ENCODE assay signal across 9 cellular contexts in genomic region chr4:82235346-82235745, GRCh38.
"Had no signal": no experiment of that assay in that cellular context is flagged by ENCODE, and none has a peak within 500 bp of the region (broad histone marks: within the 10 kb centered on the region; RNA-seq: fewer than 3 reads in every experiment).

No MANE protein-coding gene starts in this region.

- H3K4me3 ChIP-seq: GM23248, GM23338, HAP-1 had no signal

- H3K9me3 ChIP-seq: HAP-1 had no signal

- H3K4me1 ChIP-seq: HAP-1 had no signal

- ATAC-seq: GM23338, HCT116 had no signal

- H3K9ac ChIP-seq: GM23248 had no signal

- DNase-seq: GM23248, GOT3, H7, H9, HCEC 1CT, HFFc6 had no signal

- H2AFZ ChIP-seq: GM23248, GM23338 had no signal

- H3K36me3 ChIP-seq: HAP-1 had no signal

- H3K4me2 ChIP-seq: GM23338 had no signal

- H3K27ac ChIP-seq: GM23248 had no signal
